Comparison of ENCODE assay signal across 8 cellular contexts in genomic region chr11:86152006-86152862, GRCh38.
A peak's percentile ranks its signal among the peaks of the same experiment; 100 is the strongest.
DNase-seq lines count a peak whose midpoint lies in the region; ATAC-seq lines count a peak whose summit lies in the region.

No MANE protein-coding gene starts in this region.

- H3K27me3 Mint-ChIP-seq in activated naive CD8-positive, alpha-beta T cell treated with anti-CD3 and anti-CD28 coated beads for 36 hours, result no peaks in the 10 kb centered on the region

- DNase-seq in A172 (ENCODE audit: low spot score) (peak; percentile 84), left kidney (ENCODE audit: low read depth, low spot score) (peak; percentile 54), NCI-H345 treated with DMSO at 0.1 percent for 48 hours (lab: John Stamatoyannopoulos, UW; ENCODE audit: unreplicated experiment) (no peak), NCI-H69 (lab: John Stamatoyannopoulos, UW) (no peak), cerebellar cortex (ENCODE audit: low spot score) (no peak), DMS153 (lab: John Stamatoyannopoulos, UW) (no peak)
- DNase-seq in activated naive CD8-positive, alpha-beta T cell treated with anti-CD3 and anti-CD28 coated beads for 36 hours, result no peak

- no peaks in the 10 kb centered on the region for H3K9me3 Mint-ChIP-seq in activated naive CD8-positive, alpha-beta T cell treated with anti-CD3 and anti-CD28 coated beads for 36 hours

- H3K4me1 Mint-ChIP-seq in activated naive CD8-positive, alpha-beta T cell treated with anti-CD3 and anti-CD28 coated beads for 36 hours, result peaks cover 17% of the 10 kb centered on the region

- no peak overlapping the region for H3K4me3 Mint-ChIP-seq in activated naive CD8-positive, alpha-beta T cell treated with anti-CD3 and anti-CD28 coated beads for 36 hours

- ATAC-seq in GM21576 (IDR thresholded peaks at IDR 0.05; ENCODE audit: unreplicated experiment), result peak; percentile 20

- peak overlapping the region; percentile 15 for H3K27ac Mint-ChIP-seq in activated naive CD8-positive, alpha-beta T cell treated with anti-CD3 and anti-CD28 coated beads for 36 hours

- no peaks in the 10 kb centered on the region for H3K36me3 Mint-ChIP-seq in activated naive CD8-positive, alpha-beta T cell treated with anti-CD3 and anti-CD28 coated beads for 36 hours

Comparison
In these comparisons a context has a peak if more than half of its experiments do, and no peak if none do; other contexts are left out.
1. DNase-seq: peak in A172 (single experiment) and left kidney (single experiment); none in activated naive CD8-positive, alpha-beta T cell treated with anti-CD3 and anti-CD28 coated beads for 36 hours (single experiment), NCI-H345 treated with DMSO at 0.1 percent for 48 hours (single experiment), NCI-H69 (single experiment), cerebellar cortex (single experiment) and DMS153 (single experiment).